Comparison of ENCODE assay signal across 1 cellular context in genomic region chr9:136864996-136865767, GRCh38.
TF ChIP-seq lines count a peak whose summit lies in the region.

No MANE protein-coding gene starts in this region.

TF ChIP-seq in endothelial cell of umbilical vein, 7 proteins besides CTCF, POLR2A, EP300 and RAD21 (continued from another document):
- TF ChIP-seq EZH2 (IDR thresholded peaks at IDR 0.05; ENCODE audit: borderline replicate concordance, low read depth, low read length, severe bottlenecking) (no peak), POLR2AphosphoS5 (IDR thresholded peaks at IDR 0.05; ENCODE audit: insufficient read depth, low read depth, low read length) (no peak), MAX (IDR thresholded peaks at IDR 0.05; ENCODE audit: insufficient read depth, insufficient read length) (no peak)
